ENCODE assay signal across 8 cellular contexts in genomic region chr6:12233693-12234551, GRCh38. TPM values are rescaled to one million over a fixed set of nuclear protein-coding genes. Genes with fewer than 3 reads are reported as not detected.
A peak's percentile ranks its signal among the peaks of the same experiment; 100 is the strongest.
DNase-seq lines count a peak whose midpoint lies in the region; ATAC-seq, FAIRE-seq and TF ChIP-seq lines count a peak whose summit lies in the region.

No MANE protein-coding gene starts in this region.

- peak; percentile 74 to 99 (median 77) for TF ChIP-seq CTCF in HCT116 (IDR thresholded peaks at IDR 0.05 in 2 of 3, conservative IDR thresholded peaks at IDR 0.05 in 1 of 3; ENCODE audit: borderline replicate concordance in 1 of 3, insufficient read depth in 1 of 3, low read depth in 2 of 3, low read length in 2 of 3)
- TF ChIP-seq CTCF in thoracic aorta (IDR thresholded peaks at IDR 0.05) = peak; percentile 83

- no peaks in the 10 kb centered on the region for H3K9me3 Mint-ChIP-seq in activated CD4-positive, alpha-beta T cell treated with anti-CD3 and anti-CD28 coated beads, Interleukin-2, amount 10 ng/mL, durations not matched to agents 7 days and 5 days

- H3K4me3 ChIP-seq in HCT116 (replicated peaks in 1 of 2; ENCODE audit: low read depth in 1 of 2, low read length in 2 of 2) = no peak overlapping the region
- H3K4me3 ChIP-seq in thoracic aorta = no peak overlapping the region

- H3K4me1 ChIP-seq in HCT116 (ENCODE audit: control insufficient read depth in 1 of 2, insufficient read depth in 2 of 2, low read length in 2 of 2) = no peaks in the 10 kb centered on the region
- H3K4me1 ChIP-seq in thoracic aorta (ENCODE audit: control insufficient read depth in 1 of 2, low read depth in 2 of 2) = peaks cover 0 to 7% of the 10 kb centered on the region in 2 donors

- CTCF ChIA-PET in HCT116 (lab: Charles Lee) = interaction anchor here (0.7 to 2.0 kb wide), 12 partner anchors 19 to 650 kb away, joined by 3 to 31 read pairs (median 4); partner anchors contain the start of gene EDN1
- CTCF ChIA-PET in activated CD4-positive, alpha-beta T cell treated with anti-CD3 and anti-CD28 coated beads, Interleukin-2, amount 10 ng/mL, durations not matched to agents 7 days and 5 days (lab: Charles Lee) = interaction anchor here (0.6 to 1.6 kb wide), 7 partner anchors 12 to 579 kb away, joined by 3 read pairs; no protein-coding TSS in a partner anchor

- peak; percentile 80 for FAIRE-seq in endometrium (lab: Jason Lieb, UNC)

- TF ChIP-seq POLR2A in HCT116 (IDR thresholded peaks at IDR 0.05; ENCODE audit: borderline replicate concordance, extremely low read depth, insufficient read depth, insufficient read length) = no peak

- TF ChIP-seq RAD21 in HCT116 (IDR thresholded peaks at IDR 0.05; ENCODE audit: low read depth) = peak; percentile 87

- intact Hi-C loops in HCT116 (cut with micrococcal nuclease) = loop anchor here (1.0 to 10.0 kb wide), 6 partner anchors 83 to 649 kb away; partner anchors contain the start of gene HIVEP1

- POLR2A ChIA-PET in HCT116 (lab: Charles Lee) = interaction anchor here (1.3 kb wide), 1 partner anchor 578 kb away, joined by 4 read pairs; no protein-coding TSS in a partner anchor
- POLR2A ChIA-PET in activated CD4-positive, alpha-beta T cell treated with anti-CD3 and anti-CD28 coated beads, Interleukin-2, amount 10 ng/mL, durations not matched to agents 7 days and 5 days (lab: Charles Lee) = no interaction called here

- H3K9ac ChIP-seq in HCT116 (ENCODE audit: low read length) = no peak overlapping the region

- no peaks in the 10 kb centered on the region for H4K20me1 ChIP-seq in HCT116 (ENCODE audit: insufficient read depth)

- no peak overlapping the region for H3K4me2 ChIP-seq in HCT116 (ENCODE audit: low read length)

- no peak overlapping the region for H3K4me3 Mint-ChIP-seq in activated CD4-positive, alpha-beta T cell treated with anti-CD3 and anti-CD28 coated beads, Interleukin-2, amount 10 ng/mL, durations not matched to agents 7 days and 5 days

- H3K79me2 ChIP-seq in HCT116 (ENCODE audit: insufficient read depth, low read length) = no peaks in the 10 kb centered on the region

- H2AFZ ChIP-seq in HCT116 (ENCODE audit: low read depth, low read length, poor library complexity, severe bottlenecking) = no peak overlapping the region

- no peak overlapping the region for H3K27ac ChIP-seq in HCT116 (ENCODE audit: low read depth, low read length)
- H3K27ac ChIP-seq in thoracic aorta = no peak overlapping the region

- H3K36me3 Mint-ChIP-seq in activated CD4-positive, alpha-beta T cell treated with anti-CD3 and anti-CD28 coated beads, Interleukin-2, amount 10 ng/mL, durations not matched to agents 7 days and 5 days (ENCODE audit: low read depth) = no peaks in the 10 kb centered on the region

- peak overlapping the region; percentile 60 for H3K27ac Mint-ChIP-seq in activated CD4-positive, alpha-beta T cell treated with anti-CD3 and anti-CD28 coated beads, Interleukin-2, amount 10 ng/mL, durations not matched to agents 7 days and 5 days

- H3K36me3 ChIP-seq in HCT116 (ENCODE audit: control insufficient read depth in 1 of 2, insufficient read depth in 2 of 2, low read length in 2 of 2) (no peaks in the 10 kb centered on the region), thoracic aorta (no peaks in the 10 kb centered on the region)

- no TSS peak for BruUV-seq in HCT116 (replicated peaks; lab: Mats Ljungman, UMichigan)

- H3K27me3 ChIP-seq in HCT116 (ENCODE audit: insufficient read depth, low read length) (no peaks in the 10 kb centered on the region), thoracic aorta (replicated peaks; ENCODE audit: insufficient read depth) (no peaks in the 10 kb centered on the region)

- peak; percentile 30 for DNase-seq in DMS153 (lab: John Stamatoyannopoulos, UW)
- DNase-seq in HCT116 (ENCODE audit: low read depth, low spot score) = peak; percentile 63
- peak; percentile 66 for DNase-seq in NCI-H2227 treated with DMSO at 0.1 percent for 48 hours (lab: John Stamatoyannopoulos, UW)
- peak; percentile 64 for DNase-seq in activated CD4-positive, alpha-beta T cell treated with anti-CD3 and anti-CD28 coated beads, Interleukin-2, amount 10 ng/mL, durations not matched to agents 7 days and 5 days
- DNase-seq in middle frontal gyrus (ENCODE audit: extremely low spot score, low spot score) = peak; percentile 79
- no peak for DNase-seq in thoracic aorta (ENCODE audit: low spot score)

- H3K4me1 Mint-ChIP-seq in activated CD4-positive, alpha-beta T cell treated with anti-CD3 and anti-CD28 coated beads, Interleukin-2, amount 10 ng/mL, durations not matched to agents 7 days and 5 days = peaks cover 28% of the 10 kb centered on the region

- H3K9me3 ChIP-seq in HCT116 (ENCODE audit: control insufficient read depth in 1 of 2, insufficient read depth in 1 of 2, low read depth in 1 of 2, low read length in 2 of 2) (no peaks in the 10 kb centered on the region), thoracic aorta (no peaks in the 10 kb centered on the region)

- no peaks in the 10 kb centered on the region for H3K27me3 Mint-ChIP-seq in activated CD4-positive, alpha-beta T cell treated with anti-CD3 and anti-CD28 coated beads, Interleukin-2, amount 10 ng/mL, durations not matched to agents 7 days and 5 days

- no peaks in the 10 kb centered on the region for H3K9me2 ChIP-seq in HCT116 (ENCODE audit: insufficient read depth)

- ATAC-seq in HCT116 = peak; percentile 87
- peak; percentile 79 for ATAC-seq in thoracic aorta (ENCODE audit: insufficient number of reproducible peaks, low FRiP score, low read depth)
- no peak for ATAC-seq in GM21619 (IDR thresholded peaks at IDR 0.05; ENCODE audit: unreplicated experiment)

- RAD21 ChIA-PET in HCT116 (lab: Charles Lee; ENCODE audit: low non-redundant PET in 1 of 2, low total read pairs in 2 of 2, uncharacterized antibody in 2 of 2, unreplicated experiment in 2 of 2) = interaction anchor here (0.7 to 1.2 kb wide), 3 partner anchors 578 to 579 kb away, joined by 4 to 6 read pairs (median 4); no protein-coding TSS in a partner anchor

TF ChIP-seq in HCT116, 20 proteins besides CTCF, POLR2A, EP300 and RAD21:
- TF ChIP-seq EZH2phosphoT487 (IDR thresholded peaks at IDR 0.05; ENCODE audit: borderline replicate concordance) (no peak), ZNF274 (IDR thresholded peaks at IDR 0.05; ENCODE audit: low read depth, low read length) (no peak), REST (IDR thresholded peaks at IDR 0.05; ENCODE audit: low read depth) (no peak), CBX3 (IDR thresholded peaks at IDR 0.05; ENCODE audit: low read depth) (0 out of 2 replicates have a peak, but pooled peaks have one; percentile 31), CEBPB (IDR thresholded peaks at IDR 0.05; ENCODE audit: low read depth) (no peak), JUND (IDR thresholded peaks at IDR 0.05) (no peak), EZH2 (IDR thresholded peaks at IDR 0.05) (no peak), SP1 (IDR thresholded peaks at IDR 0.05; ENCODE audit: low read depth) (no peak), ZFX (IDR thresholded peaks at IDR 0.05) (no peak)

RNA-seq across cellular contexts. Expression of gene EDN1, which starts 56.2 kb away (rescaled TPM):
- 0.22 TPM for total RNA-seq in HCT116 (2021; ENCODE audit: unreplicated experiment)
- polyA plus RNA-seq in HCT116 (2012) = 0.25 and 0.26 TPM in 2 replicates
- under 1 TPM in 1 of 2 experiments, not detected in 1; 0.10 TPM for total RNA-seq in activated CD4-positive, alpha-beta T cell treated with anti-CD3 and anti-CD28 coated beads, Interleukin-2, amount 10 ng/mL, durations not matched to agents 7 days and 5 days
- total RNA-seq in thoracic aorta = 10 to 100 TPM in 1 of 2 donors, 1 to 10 TPM in 1; 6.5 to 11.8 TPM
